ENCODE assay signal across 8 cellular contexts in genomic region chr7:90210925-90211324, GRCh38. TPM values are rescaled to one million over a fixed set of nuclear protein-coding genes. Genes with fewer than 3 reads are reported as not detected.
A peak's percentile ranks its signal among the peaks of the same experiment; 100 is the strongest.
DNase-seq lines count a peak whose midpoint lies in the region; ATAC-seq and TF ChIP-seq lines count a peak whose summit lies in the region.

No MANE protein-coding gene starts in this region.

- H3K4me1 Mint-ChIP-seq in activated T-cell treated with anti-CD3 and anti-CD28 coated beads, Interleukin-2, amount 50 U/mL, for 72 hours (ENCODE audit: low read depth): peaks cover 9% of the 10 kb centered on the region
- H3K4me1 Mint-ChIP-seq in activated T-cell treated with anti-CD3 and anti-CD28 coated beads, Interleukin-2, amount 50 U/mL, for 24 hours (ENCODE audit: low read depth): peaks cover 5% of the 10 kb centered on the region

- H3K36me3 Mint-ChIP-seq in activated T-cell treated with anti-CD3 and anti-CD28 coated beads, Interleukin-2, amount 50 U/mL, for 72 hours (ENCODE audit: insufficient read depth in 2 of 2): no peaks in the 10 kb centered on the region
- no peaks in the 10 kb centered on the region for H3K36me3 Mint-ChIP-seq in activated T-cell treated with anti-CD3 and anti-CD28 coated beads, Interleukin-2, amount 50 U/mL, for 24 hours (ENCODE audit: low read depth)

- peak overlapping the region; percentile 63 to 64 for H3K4me3 Mint-ChIP-seq in activated T-cell treated with anti-CD3 and anti-CD28 coated beads, Interleukin-2, amount 50 U/mL, for 72 hours
- H3K4me3 Mint-ChIP-seq in activated T-cell treated with anti-CD3 and anti-CD28 coated beads, Interleukin-2, amount 50 U/mL, for 24 hours: no peak overlapping the region

- H3K27ac ChIP-seq in lung (ENCODE audit: low read depth in 1 of 2, low read length in 1 of 2): peak overlapping the region; percentile 36 to 85
- H3K27ac ChIP-seq in upper lobe of right lung: peak overlapping the region; percentile 87

- H3K4me1 ChIP-seq in lung (ENCODE audit: control insufficient read depth in 2 of 2, insufficient read depth in 2 of 2, low read length in 2 of 2) (peaks cover 0 to 5% of the 10 kb centered on the region in 2 donors), upper lobe of right lung (no peaks in the 10 kb centered on the region)

- H3K36me3 ChIP-seq in lung (ENCODE audit: control insufficient read depth in 2 of 2, insufficient read depth in 2 of 2, low read length in 2 of 2) (no peaks in the 10 kb centered on the region), upper lobe of right lung (no peaks in the 10 kb centered on the region)

- H3K4me3 ChIP-seq in lung (no peak overlapping the region), upper lobe of right lung (peak overlapping the region; percentile 61)

- H3K9me3 ChIP-seq in lung (ENCODE audit: control insufficient read depth in 2 of 2, insufficient read depth in 1 of 2, low read length in 1 of 2) (peaks cover 0 to 2% of the 10 kb centered on the region in 2 donors), upper lobe of right lung (no peaks in the 10 kb centered on the region)

- TF ChIP-seq CTCF in lung (IDR thresholded peaks at IDR 0.05; ENCODE audit: control extremely low read depth, extremely low read depth): no peak
- no peak for TF ChIP-seq CTCF in upper lobe of right lung (IDR thresholded peaks at IDR 0.05)

- intact Hi-C loops in upper lobe of right lung (cut with DNase I): no loop called here

- no peaks in the 10 kb centered on the region for H3K9me3 Mint-ChIP-seq in activated T-cell treated with anti-CD3 and anti-CD28 coated beads, Interleukin-2, amount 50 U/mL, for 72 hours
- H3K9me3 Mint-ChIP-seq in activated T-cell treated with anti-CD3 and anti-CD28 coated beads, Interleukin-2, amount 50 U/mL, for 24 hours: no peaks in the 10 kb centered on the region

- no peaks in the 10 kb centered on the region for H3K27me3 ChIP-seq in lung (ENCODE audit: control insufficient read depth, insufficient read depth)
- peaks cover 16% of the 10 kb centered on the region for H3K27me3 ChIP-seq in upper lobe of right lung

- DNase-seq in activated T-cell treated with anti-CD3 and anti-CD28 coated beads, Interleukin-2, amount 50 U/mL, for 72 hours: no peak
- DNase-seq in activated T-cell treated with anti-CD3 and anti-CD28 coated beads, Interleukin-2, amount 50 U/mL, for 24 hours: no peak
- peak; percentile 42 for DNase-seq in cerebellar cortex (ENCODE audit: low spot score)
- no peak for DNase-seq in lung (ENCODE audit: low spot score)
- DNase-seq in upper lobe of right lung: no peak
- no peak for DNase-seq in hepatic stellate cell (ENCODE audit: low spot score)

- no peak overlapping the region for H3K27ac Mint-ChIP-seq in activated T-cell treated with anti-CD3 and anti-CD28 coated beads, Interleukin-2, amount 50 U/mL, for 72 hours
- H3K27ac Mint-ChIP-seq in activated T-cell treated with anti-CD3 and anti-CD28 coated beads, Interleukin-2, amount 50 U/mL, for 24 hours: no peak overlapping the region

- 19 to 25% methylated on average over 11 of the region's 11 CpGs for WGBS in lung, 2 donors

- ATAC-seq in activated T-cell treated with anti-CD3 and anti-CD28 coated beads, Interleukin-2, amount 50 U/mL, for 72 hours (replicated peaks in 1 of 2): no peak
- no peak for ATAC-seq in lung (ENCODE audit: insufficient read depth, low FRiP score)
- no peak for ATAC-seq in upper lobe of right lung
- ATAC-seq in HG03457 (IDR thresholded peaks at IDR 0.05; ENCODE audit: unreplicated experiment): no peak
- ATAC-seq in HG03280 (IDR thresholded peaks at IDR 0.05; ENCODE audit: unreplicated experiment): no peak

- H3K27me3 Mint-ChIP-seq in activated T-cell treated with anti-CD3 and anti-CD28 coated beads, Interleukin-2, amount 50 U/mL, for 72 hours (ENCODE audit: low read depth): peaks cover 24% of the 10 kb centered on the region
- peaks cover 9% of the 10 kb centered on the region for H3K27me3 Mint-ChIP-seq in activated T-cell treated with anti-CD3 and anti-CD28 coated beads, Interleukin-2, amount 50 U/mL, for 24 hours

RNA-seq across cellular contexts. Expression of gene STEAP2, which starts 0.6 kb away (rescaled TPM):
- not detected for total RNA-seq in activated T-cell treated with anti-CD3 and anti-CD28 coated beads, Interleukin-2, amount 50 U/mL, for 72 hours
- total RNA-seq in lung (10 to 100 TPM; 14.6 to 16.7 TPM), upper lobe of right lung (11.5 TPM)
- polyA plus RNA-seq in lung: 1 to 10 TPM; 5.3 to 7.8 TPM

RNA-seq across cellular contexts. Expression of gene CFAP69, which starts 34.0 kb away (rescaled TPM):
- total RNA-seq in activated T-cell treated with anti-CD3 and anti-CD28 coated beads, Interleukin-2, amount 50 U/mL, for 72 hours: 1 to 10 TPM in 1 of 2 donors, under 1 TPM in 1; 0.79 to 1.1 TPM
- total RNA-seq in lung (10 to 100 TPM; 13.0 to 60.0 TPM), upper lobe of right lung (3.0 TPM)
- polyA plus RNA-seq in lung: 1 to 10 TPM; 1.8 to 5.1 TPM

RNA-seq across cellular contexts. Expression of gene STEAP1, which starts 56.7 kb away (rescaled TPM):
- total RNA-seq in activated T-cell treated with anti-CD3 and anti-CD28 coated beads, Interleukin-2, amount 50 U/mL, for 72 hours: 1 to 10 TPM; 2.0 to 2.1 TPM
- total RNA-seq in lung (10 to 100 TPM in 1 of 2 donors, 1 to 10 TPM in 1; 3.2 to 10.6 TPM), upper lobe of right lung (5.7 TPM)
- polyA plus RNA-seq in lung: 10 to 100 TPM in 1 of 2 donors, 1 to 10 TPM in 1; 4.5 to 19.2 TPM

Comparison
In these comparisons a context has a peak if more than half of its experiments do, and no peak if none do; other contexts are left out.
1. RNA of gene STEAP2, which starts 0.6 kb away (total RNA-seq): 14.6 to 16.7 TPM in lung and 11.5 TPM in upper lobe of right lung (single experiment); not detected in activated T-cell treated with anti-CD3 and anti-CD28 coated beads, Interleukin-2, amount 50 U/mL, for 72 hours; every median in the first group is over 10 times any median in the second.